Comparison of ENCODE assay signal across 8 cellular contexts in genomic region chr4:15006416-15007024, GRCh38. TPM values are rescaled to one million over a fixed set of nuclear protein-coding genes. Genes with fewer than 3 reads are reported as not detected.
DNase-seq lines count a peak whose midpoint lies in the region; ATAC-seq and TF ChIP-seq lines count a peak whose summit lies in the region.

No MANE protein-coding gene starts in this region.

- POLR2A ChIA-PET in activated CD8-positive, alpha-beta T cell treated with anti-CD3 and anti-CD28 coated beads, Interleukin-2, amount 10 ng/mL, durations not matched to agents 7 days and 5 days (lab: Charles Lee) = no interaction called here

- H2AK5ac ChIP-seq in H9 (ENCODE audit: insufficient read length, low read length) = no peak overlapping the region

- no peak overlapping the region for H2AFZ ChIP-seq in H9 (ENCODE audit: low read length)

- H3K9me3 Mint-ChIP-seq in H9 = no peaks in the 10 kb centered on the region
- no peaks in the 10 kb centered on the region for H3K9me3 Mint-ChIP-seq in activated CD8-positive, alpha-beta T cell treated with anti-CD3 and anti-CD28 coated beads, Interleukin-2, amount 10 ng/mL, durations not matched to agents 7 days and 5 days (ENCODE audit: insufficient read depth)

- WGBS in H9 (ENCODE audit: extremely low coverage, insufficient read length, low lambda C conversion rate) = no CpG with 5 or more reads among the region's 2 CpGs

- no peak overlapping the region for H3T11ph ChIP-seq in H9 (ENCODE audit: low read length)

- H3K27me3 ChIP-seq in H9 (ENCODE audit: insufficient read depth, low read length) = no peaks in the 10 kb centered on the region; the same call in 1 of the 2 replicates

- H4K8ac ChIP-seq in H9 (replicated peaks; ENCODE audit: insufficient read length, low read depth, low read length) = no peak overlapping the region

- H3K23ac ChIP-seq in H9 (ENCODE audit: insufficient read length, low read depth, low read length) = no peak overlapping the region

- peaks cover 9% of the 10 kb centered on the region for H3K23me2 ChIP-seq in H9 (ENCODE audit: insufficient read length, low read depth, low read length, poor library complexity, severe bottlenecking)

- TF ChIP-seq CTCF in AG09309 (IDR thresholded peaks at IDR 0.05; ENCODE audit: control insufficient read depth, insufficient read depth, low read depth, low read length, missing control alignments) (peak; percentile 31), H9 (conservative IDR thresholded peaks at IDR 0.05) (peak; percentile 56)

- H3K79me1 ChIP-seq in H9 (ENCODE audit: insufficient read depth, low read depth, low read length, poor library complexity, severe bottlenecking) = no peaks in the 10 kb centered on the region

- no peak overlapping the region for H3K4me2 ChIP-seq in H9 (ENCODE audit: insufficient read depth, insufficient read length, low read length)

- no peak overlapping the region for H3K18ac ChIP-seq in H9 (ENCODE audit: insufficient read length, low read depth, low read length)

- peaks cover 6% of the 10 kb centered on the region; the same call in 1 of the 2 replicates for H3K4me1 ChIP-seq in H9 (ENCODE audit: insufficient read depth, low read length)

- no peak overlapping the region for H2BK15ac ChIP-seq in H9 (ENCODE audit: low read depth, low read length)

- CTCF ChIA-PET in activated CD8-positive, alpha-beta T cell treated with anti-CD3 and anti-CD28 coated beads, Interleukin-2, amount 10 ng/mL, durations not matched to agents 7 days and 5 days (lab: Charles Lee) = interaction anchor here (1.0 kb wide), 2 partner anchors 49 to 777 kb away, joined by 3 read pairs; no protein-coding TSS in a partner anchor

- H3K79me2 ChIP-seq in H9 (ENCODE audit: insufficient read depth, low read length) = no peaks in the 10 kb centered on the region

- H4K5ac ChIP-seq in H9 (ENCODE audit: insufficient read length, low read depth, low read length) = no peak overlapping the region

- H3K27ac ChIP-seq in H9 (ENCODE audit: insufficient read length, low read depth, low read length) = no peak overlapping the region

- H3K27ac Mint-ChIP-seq in H9 = no peak overlapping the region
- H3K27ac Mint-ChIP-seq in activated CD8-positive, alpha-beta T cell treated with anti-CD3 and anti-CD28 coated beads, Interleukin-2, amount 10 ng/mL, durations not matched to agents 7 days and 5 days = peak overlapping the region; percentile 25

- no peak for DNase-seq in AG09309 (ENCODE audit: low read depth)
- no peak for DNase-seq in H9
- DNase-seq in activated CD8-positive, alpha-beta T cell treated with anti-CD3 and anti-CD28 coated beads, Interleukin-2, amount 10 ng/mL, durations not matched to agents 7 days and 5 days = no peak
- DNase-seq in left kidney (ENCODE audit: low read depth, low spot score) = peak; percentile 3
- no peak for DNase-seq in activated naive CD4-positive, alpha-beta T cell treated with Interleukin-2 at 50 U/mL for 16 hours

- no peaks in the 10 kb centered on the region; a peak in 1 of 7 replicates for H3K36me3 Mint-ChIP-seq in H9 (ENCODE audit: insufficient read depth in 1 of 3, low read depth in 3 of 3)
- H3K36me3 Mint-ChIP-seq in activated CD8-positive, alpha-beta T cell treated with anti-CD3 and anti-CD28 coated beads, Interleukin-2, amount 10 ng/mL, durations not matched to agents 7 days and 5 days (ENCODE audit: low read depth) = peaks cover 24% of the 10 kb centered on the region

- no peak overlapping the region for H4K91ac ChIP-seq in H9 (ENCODE audit: insufficient read length, low read depth, low read length)

- no peak for ATAC-seq in activated CD8-positive, alpha-beta T cell treated with anti-CD3 and anti-CD28 coated beads, Interleukin-2, amount 10 ng/mL, durations not matched to agents 7 days and 5 days
- ATAC-seq in GM19351 (IDR thresholded peaks at IDR 0.05; ENCODE audit: unreplicated experiment) (no peak), GM19023 (IDR thresholded peaks at IDR 0.05; ENCODE audit: unreplicated experiment) (no peak), HG03159 (IDR thresholded peaks at IDR 0.05; ENCODE audit: unreplicated experiment) (no peak)

- H2BK20ac ChIP-seq in H9 (ENCODE audit: low read depth, low read length, poor library complexity, severe bottlenecking) = no peak overlapping the region

- no peaks in the 10 kb centered on the region for H3K9me3 ChIP-seq in H9 (ENCODE audit: control insufficient read depth, low read depth, low read length)

- H3K4ac ChIP-seq in H9 (ENCODE audit: low read depth, low read length) = no peak overlapping the region

- H4K20me1 ChIP-seq in H9 (ENCODE audit: control insufficient read depth, insufficient read depth, insufficient read length) = no peaks in the 10 kb centered on the region

- peaks cover 33 to 38% of the 10 kb centered on the region in 2 experiments for H3K4me1 Mint-ChIP-seq in H9
- H3K4me1 Mint-ChIP-seq in activated CD8-positive, alpha-beta T cell treated with anti-CD3 and anti-CD28 coated beads, Interleukin-2, amount 10 ng/mL, durations not matched to agents 7 days and 5 days (ENCODE audit: low read depth) = peaks cover 30% of the 10 kb centered on the region

- H3K9ac ChIP-seq in H9 (ENCODE audit: extremely low read depth, insufficient read length, low read length) = no peak overlapping the region

- no peak overlapping the region for H2BK12ac ChIP-seq in H9 (ENCODE audit: insufficient read length, low read depth, low read length)

- H3K27me3 Mint-ChIP-seq in H9 (ENCODE audit: low read depth) = peaks cover 19% of the 10 kb centered on the region
- no peaks in the 10 kb centered on the region for H3K27me3 Mint-ChIP-seq in activated CD8-positive, alpha-beta T cell treated with anti-CD3 and anti-CD28 coated beads, Interleukin-2, amount 10 ng/mL, durations not matched to agents 7 days and 5 days (ENCODE audit: low read depth)

- H2BK120ac ChIP-seq in H9 (ENCODE audit: low read depth, low read length, poor library complexity, severe bottlenecking) = no peak overlapping the region

- H3K4me3 ChIP-seq in AG09309 (ENCODE audit: control insufficient read depth, low read depth, low read length) = peak overlapping the region; percentile 86

- H3K14ac ChIP-seq in H9 (ENCODE audit: insufficient read depth, low read length) = no peak overlapping the region

- H2BK5ac ChIP-seq in H9 (ENCODE audit: insufficient read length, low read length) = no peak overlapping the region

- H3K4me3 Mint-ChIP-seq in H9 = peak overlapping the region in 1 of 2 experiments; percentile 44; a peak in 1 of 5 replicates
- peak overlapping the region; percentile 93 for H3K4me3 Mint-ChIP-seq in activated CD8-positive, alpha-beta T cell treated with anti-CD3 and anti-CD28 coated beads, Interleukin-2, amount 10 ng/mL, durations not matched to agents 7 days and 5 days

- H3K56ac ChIP-seq in H9 (ENCODE audit: insufficient read length, low read depth, low read length) = no peak overlapping the region

RNA-seq across cellular contexts. Expression of gene CPEB2, which starts 4.2 kb away (rescaled TPM):
- total RNA-seq in H9 (2021) = 1.6 and 1.8 TPM in 2 replicates
- total RNA-seq in activated CD8-positive, alpha-beta T cell treated with anti-CD3 and anti-CD28 coated beads, Interleukin-2, amount 10 ng/mL, durations not matched to agents 7 days and 5 days = 1 to 10 TPM; 8.8 to 9.7 TPM
